ENCODE assay signal across 20 cellular contexts in genomic region chr2:41990688-41991087, GRCh38. TPM values are rescaled to one million over a fixed set of nuclear protein-coding genes. Genes with fewer than 3 reads are reported as not detected.
DNase-seq lines count a peak whose midpoint lies in the region; ATAC-seq and TF ChIP-seq lines count a peak whose summit lies in the region.
"Had no signal": no experiment of that assay in that cellular context is flagged by ENCODE, and none has a peak within 500 bp of the region (broad histone marks: within the 10 kb centered on the region; RNA-seq: fewer than 3 reads in every experiment).

No MANE protein-coding gene starts in this region.

- no peak overlapping the region for H4K5ac ChIP-seq in IMR-90 (ENCODE audit: low read depth, low read length)

- no peak overlapping the region for H3K18ac ChIP-seq in IMR-90 (ENCODE audit: low read depth, low read length)

- no peak overlapping the region for H2BK5ac ChIP-seq in IMR-90 (ENCODE audit: low read depth, low read length, poor library complexity, severe bottlenecking)

- no peak overlapping the region for H3K27ac Mint-ChIP-seq in activated T-helper 2 cell treated with anti-CD3 and anti-CD28 coated beads, Interferon-gamma antibody, Interleukin-2, Interleukin-4, amounts not matched to agents 10 μg/mL and 5 μg/mL and 100 μg/mL, durations not matched to agents 14 hours and 24 hours and 36 hours
- H3K27ac Mint-ChIP-seq: activated CD4-positive, alpha-beta T cell treated with anti-CD3 and anti-CD28 coated beads for 36 hours; activated naive CD8-positive, alpha-beta T cell treated with anti-CD3 and anti-CD28 coated beads for 36 hours; B cell; natural killer cell; stimulated activated naive B cell treated with anti-CD40 and anti-IgM and Interleukin-4, amounts not matched to agents 10 μg/mL and 1 μg/mL and 100 μg/mL, for 72 hours; T-helper 1 cell treated with Interleukin-12 subunit alpha and Interleukin-12 subunit beta and Interleukin-4 antibody, amounts not matched to agents 30 μg/mL and 1 μg/mL, for 36 hours had no signal

- no peaks in the 10 kb centered on the region for H3K79me1 ChIP-seq in IMR-90 (ENCODE audit: low read depth in 1 of 2, low read length in 2 of 2)

- no peak overlapping the region for H4K8ac ChIP-seq in IMR-90 (ENCODE audit: low read depth in 2 of 2, low read length in 2 of 2)

- in situ Hi-C loops in IMR-90 (cut with MboI; ENCODE audit: low sequenced_read_pairs): no loop called here

- H3K36me3 ChIP-seq in IMR-90 (ENCODE audit: control insufficient read depth, insufficient read depth, low read length): no peaks in the 10 kb centered on the region
- no peaks in the 10 kb centered on the region for H3K36me3 ChIP-seq in thyroid gland

- no peak overlapping the region for H3K4ac ChIP-seq in IMR-90 (ENCODE audit: low read depth, low read length)

- H2BK15ac ChIP-seq in IMR-90 (ENCODE audit: low read depth, low read length): no peak overlapping the region

- no peak overlapping the region for H3K56ac ChIP-seq in IMR-90 (ENCODE audit: extremely low read depth, insufficient read depth, low read length)

- H3K9me3 Mint-ChIP-seq in activated T-helper 2 cell treated with anti-CD3 and anti-CD28 coated beads, Interferon-gamma antibody, Interleukin-2, Interleukin-4, amounts not matched to agents 10 μg/mL and 5 μg/mL and 100 μg/mL, durations not matched to agents 14 hours and 24 hours and 36 hours: no peaks in the 10 kb centered on the region
- H3K9me3 Mint-ChIP-seq: natural killer cell had no signal

- no peak overlapping the region for H3K23ac ChIP-seq in IMR-90 (ENCODE audit: low read depth, low read length)

- intact Hi-C loops in IMR-90 (cut with micrococcal nuclease): no loop called here
- intact Hi-C loops in activated T-helper 2 cell treated with anti-CD3 and anti-CD28 coated beads, Interferon-gamma antibody, Interleukin-2, Interleukin-4, amounts not matched to agents 10 μg/mL and 5 μg/mL and 100 μg/mL, durations not matched to agents 14 hours and 24 hours and 36 hours (cut with micrococcal nuclease): no loop called here
- intact Hi-C loops in thyroid gland (cut with DNase I): no loop called here

- no peak overlapping the region for H3K4me2 ChIP-seq in IMR-90 (ENCODE audit: low read depth, low read length)

- ATAC-seq in IMR-90 (ENCODE audit: low read depth): peak; percentile 59
- ATAC-seq in HG02610 (IDR thresholded peaks at IDR 0.05; ENCODE audit: unreplicated experiment): no peak
- ATAC-seq: activated CD4-positive, alpha-beta T cell treated with anti-CD3 and anti-CD28 coated beads for 36 hours; left ventricle myocardium superior; stimulated activated naive B cell treated with anti-CD40 and anti-IgM and Interleukin-4, amounts not matched to agents 10 μg/mL and 1 μg/mL and 100 μg/mL, for 72 hours had no signal

- H3K4me3 Mint-ChIP-seq in activated T-helper 2 cell treated with anti-CD3 and anti-CD28 coated beads, Interferon-gamma antibody, Interleukin-2, Interleukin-4, amounts not matched to agents 10 μg/mL and 5 μg/mL and 100 μg/mL, durations not matched to agents 14 hours and 24 hours and 36 hours (ENCODE audit: low read depth): no peak overlapping the region
- H3K4me3 Mint-ChIP-seq: activated CD4-positive, alpha-beta T cell treated with anti-CD3 and anti-CD28 coated beads for 36 hours; activated naive CD8-positive, alpha-beta T cell treated with anti-CD3 and anti-CD28 coated beads for 36 hours; B cell; IgD-negative memory B cell; natural killer cell; stimulated activated naive B cell treated with anti-CD40 and anti-IgM and Interleukin-4, amounts not matched to agents 10 μg/mL and 1 μg/mL and 100 μg/mL, for 72 hours; T-helper 1 cell treated with Interleukin-12 subunit alpha and Interleukin-12 subunit beta and Interleukin-4 antibody, amounts not matched to agents 30 μg/mL and 1 μg/mL, for 36 hours had no signal

- H2BK20ac ChIP-seq in IMR-90 (ENCODE audit: low read depth, low read length): no peak overlapping the region

- no peak overlapping the region for H2BK120ac ChIP-seq in IMR-90 (ENCODE audit: low read depth, low read length)

- no peak for TF ChIP-seq RAD21 in IMR-90 (IDR thresholded peaks at IDR 0.05; ENCODE audit: low read length)

- 0 out of 2 replicates have a peak, but pooled peaks cover 6% of the 10 kb centered on the region for H3K9me1 ChIP-seq in IMR-90 (ENCODE audit: insufficient read depth, low read length)

- CTCF ChIA-PET in IMR-90 (lab: Yijun Ruan, JAX): interaction anchor here (0.6 kb wide), 1 partner anchor 23 kb away, joined by 3 read pairs; no protein-coding TSS in a partner anchor

- no peak for TF ChIP-seq POLR2A in IMR-90 (IDR thresholded peaks at IDR 0.05; ENCODE audit: low read depth, low read length)
- TF ChIP-seq POLR2A in thyroid gland (IDR thresholded peaks at IDR 0.05): no peak

- H3K27ac ChIP-seq in IMR-90 (ENCODE audit: insufficient read depth, low read length) (no peak overlapping the region), thyroid gland (no peak overlapping the region)

- peaks cover 12% of the 10 kb centered on the region for H3K27me3 Mint-ChIP-seq in activated T-helper 2 cell treated with anti-CD3 and anti-CD28 coated beads, Interferon-gamma antibody, Interleukin-2, Interleukin-4, amounts not matched to agents 10 μg/mL and 5 μg/mL and 100 μg/mL, durations not matched to agents 14 hours and 24 hours and 36 hours (ENCODE audit: low read depth)

- H2AFZ ChIP-seq in IMR-90 (replicated peaks; ENCODE audit: low read length, poor library complexity): peak overlapping the region; percentile 13

- 0 out of 2 replicates have a peak overlapping the region, but pooled peaks have one; percentile 2 for H3K14ac ChIP-seq in IMR-90 (replicated peaks; ENCODE audit: low read depth, low read length)

- no peak overlapping the region for H3K9ac ChIP-seq in IMR-90 (ENCODE audit: low read depth, low read length)

- TF ChIP-seq CTCF in IMR-90 (conservative IDR thresholded peaks at IDR 0.05; ENCODE audit: low read depth, low read length) (no peak), choroid plexus epithelial cell (conservative IDR thresholded peaks at IDR 0.05; ENCODE audit: low read depth, low read length) (no peak), thyroid gland (IDR thresholded peaks at IDR 0.05) (no peak)

- H3K27me3 ChIP-seq in IMR-90 (ENCODE audit: control insufficient read depth, insufficient read depth, low read length): peaks cover 25% of the 10 kb centered on the region
- no peaks in the 10 kb centered on the region for H3K27me3 ChIP-seq in thyroid gland

- no peak overlapping the region for H2AK9ac ChIP-seq in IMR-90 (replicated peaks; ENCODE audit: low read depth, low read length, poor library complexity)

- peaks cover 5% of the 10 kb centered on the region; the same call in 1 of the 2 replicates for H3K4me1 ChIP-seq in IMR-90 (ENCODE audit: control insufficient read depth, insufficient read depth, low read length)
- no peaks in the 10 kb centered on the region for H3K4me1 ChIP-seq in thyroid gland

- WGBS in IMR-90 (ENCODE audit: extremely low coverage in 2 of 2, insufficient read length in 1 of 2), 2 experiments: 41% methylated on average over 2 of the region's 4 CpGs; no CpG with 5 or more reads in 1 of the 2 experiments
- WGBS in thyroid gland, 2 donors: 76 to 88% methylated on average over 4 of the region's 4 CpGs

- dilution Hi-C loops in IMR-90 (cut with HindIII; ENCODE audit: low sequenced_read_pairs, unreplicated experiment): no loop called here

- H4K20me1 ChIP-seq in IMR-90 (ENCODE audit: insufficient read depth, low read length): no peaks in the 10 kb centered on the region

- POLR2A ChIA-PET in IMR-90 (lab: Charles Lee; ENCODE audit: unreplicated experiment): no interaction called here

- no peaks in the 10 kb centered on the region for H3K9me3 ChIP-seq in IMR-90 (ENCODE audit: control insufficient read depth, insufficient read depth, low read length)
- H3K9me3 ChIP-seq in thyroid gland: no peaks in the 10 kb centered on the region

- no TSS peak for BruUV-seq in IMR-90 (replicated peaks; lab: Mats Ljungman, UMichigan)

- peak; percentile 75 for DNase-seq in IMR-90
- DNase-seq in choroid plexus epithelial cell (ENCODE audit: low read depth): peak; percentile 72
- peak; percentile 81 for DNase-seq in left kidney (ENCODE audit: low read depth, low spot score)
- peak; percentile 36 for DNase-seq in skeletal muscle cell (ENCODE audit: low read depth)
- DNase-seq in activated T-helper 2 cell treated with anti-CD3 and anti-CD28 coated beads, Interferon-gamma antibody, Interleukin-2, Interleukin-4, amounts not matched to agents 10 μg/mL and 5 μg/mL and 100 μg/mL, durations not matched to agents 14 hours and 24 hours and 36 hours (ENCODE audit: low spot score): no peak
- no peak for DNase-seq in occipital lobe (lab: John Stamatoyannopoulos, UW)
- DNase-seq in thyroid gland: no peak
- DNase-seq: activated CD4-positive, alpha-beta T cell treated with anti-CD3 and anti-CD28 coated beads for 36 hours; activated naive CD8-positive, alpha-beta T cell treated with anti-CD3 and anti-CD28 coated beads for 36 hours; activated T-cell treated with anti-CD3 and anti-CD28 coated beads for 4 hours; DMS 273 treated with DMSO at 0.1 percent for 48 hours; left ventricle myocardium superior; natural killer cell; NCI-H1105; NK-92 treated with Interleukin-12 subunit alpha and Interleukin-12 subunit beta, amount 100 ng/mL, for 24 hours; stimulated activated naive B cell treated with anti-CD40 and anti-IgM and Interleukin-4, amounts not matched to agents 10 μg/mL and 1 μg/mL and 100 μg/mL, for 72 hours had no signal

- peaks cover 2% of the 10 kb centered on the region for H3K4me1 Mint-ChIP-seq in activated T-helper 2 cell treated with anti-CD3 and anti-CD28 coated beads, Interferon-gamma antibody, Interleukin-2, Interleukin-4, amounts not matched to agents 10 μg/mL and 5 μg/mL and 100 μg/mL, durations not matched to agents 14 hours and 24 hours and 36 hours (ENCODE audit: low read depth)
- H3K4me1 Mint-ChIP-seq: activated CD4-positive, alpha-beta T cell treated with anti-CD3 and anti-CD28 coated beads for 36 hours; activated naive CD8-positive, alpha-beta T cell treated with anti-CD3 and anti-CD28 coated beads for 36 hours; B cell; IgD-negative memory B cell; natural killer cell; stimulated activated naive B cell treated with anti-CD40 and anti-IgM and Interleukin-4, amounts not matched to agents 10 μg/mL and 1 μg/mL and 100 μg/mL, for 72 hours had no signal

- no peak overlapping the region for H4K91ac ChIP-seq in IMR-90 (ENCODE audit: insufficient read depth, low read depth, low read length)

- no peak overlapping the region for H2AK5ac ChIP-seq in IMR-90 (ENCODE audit: low read depth, low read length)

- no peak overlapping the region for H3K4me3 ChIP-seq in IMR-90 (ENCODE audit: insufficient read depth, low read depth, low read length)
- no peak overlapping the region for H3K4me3 ChIP-seq in choroid plexus epithelial cell (ENCODE audit: low read depth, low read length)
- H3K4me3 ChIP-seq in skeletal muscle cell (ENCODE audit: low read depth, low read length): no peak overlapping the region
- no peak overlapping the region for H3K4me3 ChIP-seq in thyroid gland (replicated peaks in 1 of 3)

- H3K36me3 Mint-ChIP-seq in activated T-helper 2 cell treated with anti-CD3 and anti-CD28 coated beads, Interferon-gamma antibody, Interleukin-2, Interleukin-4, amounts not matched to agents 10 μg/mL and 5 μg/mL and 100 μg/mL, durations not matched to agents 14 hours and 24 hours and 36 hours (ENCODE audit: low read depth): no peaks in the 10 kb centered on the region
- H3K36me3 Mint-ChIP-seq: activated naive CD8-positive, alpha-beta T cell treated with anti-CD3 and anti-CD28 coated beads for 36 hours; natural killer cell; stimulated activated naive B cell treated with anti-CD40 and anti-IgM and Interleukin-4, amounts not matched to agents 10 μg/mL and 1 μg/mL and 100 μg/mL, for 72 hours had no signal

RNA-seq across cellular contexts. Expression of gene PKDCC, which starts 57.1 kb away (rescaled TPM):
- total RNA-seq in IMR-90 (2012; rRNA removed): 50.3 and 55.6 TPM in 2 replicates
- polyA plus RNA-seq in IMR-90 (2012; rRNA removed): 67.4 and 95.7 TPM in 2 replicates
- 40.2 and 112 TPM in 2 replicates for polyA plus RNA-seq in IMR-90 (2012; cell fraction: cytosol; rRNA removed)
- polyA plus RNA-seq in IMR-90 (2012; cell fraction: nucleus; rRNA removed; ENCODE audit: low replicate concordance): 310 and 597 TPM in 2 replicates
- 0.11 TPM in 1 of 2 replicates, not detected in the other for total RNA-seq in activated T-helper 2 cell treated with anti-CD3 and anti-CD28 coated beads, Interferon-gamma antibody, Interleukin-2, Interleukin-4, amounts not matched to agents 10 μg/mL and 5 μg/mL and 100 μg/mL, durations not matched to agents 14 hours and 24 hours and 36 hours
- total RNA-seq in occipital lobe: 16.2 TPM
- 10 to 100 TPM in 2 of 4 donors, 1 to 10 TPM in 2; 5.9 to 21.4 (median 12.7) TPM for total RNA-seq in thyroid gland
- total RNA-seq: activated CD4-positive, alpha-beta T cell treated with anti-CD3 and anti-CD28 coated beads for 36 hours; activated naive CD8-positive, alpha-beta T cell treated with anti-CD3 and anti-CD28 coated beads for 36 hours had no signal
- polyA plus RNA-seq: IgD-negative memory B cell had no signal

Comparison
In these comparisons a context has a peak if more than half of its experiments do, and no peak if none do; other contexts are left out.
1. DNase-seq: peak in IMR-90 (single experiment), choroid plexus epithelial cell (single experiment), left kidney (single experiment) and skeletal muscle cell (single experiment); none in activated T-helper 2 cell treated with anti-CD3 and anti-CD28 coated beads, Interferon-gamma antibody, Interleukin-2, Interleukin-4, amounts not matched to agents 10 μg/mL and 5 μg/mL and 100 μg/mL, durations not matched to agents 14 hours and 24 hours and 36 hours (single experiment), occipital lobe (single experiment) and thyroid gland (0 of 2).